In genomic region chr6:169341706-169342105, GRCh38 we compare ENCODE assay signal across 21 cellular contexts.
A peak's percentile ranks its signal among the peaks of the same experiment; 100 is the strongest.
DNase-seq lines count a peak whose midpoint lies in the region; ATAC-seq, FAIRE-seq and TF ChIP-seq lines count a peak whose summit lies in the region.
"Had no signal": no experiment of that assay in that cellular context is flagged by ENCODE, and none has a peak within 500 bp of the region (broad histone marks: within the 10 kb centered on the region; RNA-seq: fewer than 3 reads in every experiment).

No MANE protein-coding gene starts in this region.

- H3K27me3 ChIP-seq in bronchial epithelial cell (ENCODE audit: control insufficient read depth, insufficient read depth, low read length), result no peaks in the 10 kb centered on the region
- peaks cover 0 to 10% (median 0%) of the 10 kb centered on the region in 3 experiments for H3K27me3 ChIP-seq in neuronal stem cell (ENCODE audit: control insufficient read depth in 3 of 3, insufficient read depth in 3 of 3, low read depth in 1 of 3, low read length in 3 of 3)
- H3K27me3 ChIP-seq in effector memory CD4-positive, alpha-beta T cell (replicated peaks; ENCODE audit: control insufficient read depth, insufficient read depth, low read length, poor library complexity, severe bottlenecking), result no peaks in the 10 kb centered on the region

- no peak overlapping the region for H3K4me3 Mint-ChIP-seq in activated naive CD4-positive, alpha-beta T cell treated with anti-CD3 and anti-CD28 coated beads for 36 hours
- no peak overlapping the region for H3K4me3 Mint-ChIP-seq in osteocyte (ENCODE audit: unreplicated experiment)

- H3K4me2 ChIP-seq in neuronal stem cell (ENCODE audit: insufficient read depth, low read length, poor library complexity, severe bottlenecking), result no peak overlapping the region
- H3K4me2 ChIP-seq: SK-N-SH had no signal

- H3K4me3 ChIP-seq in bronchial epithelial cell (ENCODE audit: low read depth, low read length) (no peak overlapping the region), neuronal stem cell (ENCODE audit: low read length in 2 of 2) (peak overlapping the region in 1 of 2 donors; percentile 4)
- H3K4me3 ChIP-seq in effector memory CD4-positive, alpha-beta T cell (ENCODE audit: insufficient read depth, low read depth, low read length, poor library complexity, severe bottlenecking), result no peak overlapping the region
- H3K4me3 ChIP-seq: K562 had no signal

- H2AFZ ChIP-seq in neuronal stem cell (ENCODE audit: low read length), result no peak overlapping the region

- peak overlapping the region; percentile 15 for H3K18ac ChIP-seq in neuronal stem cell (ENCODE audit: low read length)

- no peak overlapping the region for H4K91ac ChIP-seq in neuronal stem cell (ENCODE audit: low read depth, low read length, poor library complexity)

- H3K4me1 Mint-ChIP-seq in activated naive CD4-positive, alpha-beta T cell treated with anti-CD3 and anti-CD28 coated beads for 36 hours (ENCODE audit: low read depth), result no peaks in the 10 kb centered on the region
- H3K4me1 Mint-ChIP-seq in osteocyte (ENCODE audit: unreplicated experiment), result peaks cover 22% of the 10 kb centered on the region

- no peak overlapping the region for H2BK5ac ChIP-seq in neuronal stem cell (ENCODE audit: low read length)

- peak; percentile 63 for ATAC-seq in esophagus mucosa
- ATAC-seq: K562, Panc1 had no signal

- no peak overlapping the region for H4K8ac ChIP-seq in neuronal stem cell (ENCODE audit: low read depth, low read length)

- peak; percentile 96 for DNase-seq in G401 (ENCODE audit: low spot score)
- no peak for DNase-seq in bronchial epithelial cell (ENCODE audit: low read depth)
- DNase-seq in neuronal stem cell (ENCODE audit: low spot score), result no peak
- DNase-seq in activated naive CD4-positive, alpha-beta T cell treated with anti-CD3 and anti-CD28 coated beads for 36 hours, result no peak
- DNase-seq in effector memory CD4-positive, alpha-beta T cell, result no peak
- DNase-seq in mucosa of gallbladder (ENCODE audit: low spot score), result no peak
- no peak for DNase-seq in osteocyte (ENCODE audit: extremely low spot score, unreplicated experiment)
- DNase-seq: DMS153, Kasumi-1, MV-4-11, NCI-H1105, NCI-H1436 treated with DMSO at 0.1 percent for 48 hours, NCI-H187 treated with DMSO at 0.1 percent for 48 hours, NCI-H2227 treated with DMSO at 0.1 percent for 48 hours, NCI-H69, SK-N-SH had no signal

- no peaks in the 10 kb centered on the region for H3K36me3 ChIP-seq in bronchial epithelial cell (ENCODE audit: control insufficient read depth, insufficient read depth, low read length)
- no peaks in the 10 kb centered on the region for H3K36me3 ChIP-seq in neuronal stem cell (replicated peaks in 1 of 2; ENCODE audit: control insufficient read depth in 2 of 2, insufficient read depth in 2 of 2, low read length in 2 of 2)
- H3K36me3 ChIP-seq in effector memory CD4-positive, alpha-beta T cell (ENCODE audit: control insufficient read depth, insufficient read depth, low read length), result no peaks in the 10 kb centered on the region

- TF ChIP-seq CTCF in bronchial epithelial cell (IDR thresholded peaks at IDR 0.05; ENCODE audit: insufficient read depth, low read length, severe bottlenecking) (no peak), osteocyte (IDR thresholded peaks at IDR 0.05) (no peak)

- H2BK15ac ChIP-seq in neuronal stem cell (ENCODE audit: low read length), result no peak overlapping the region

- no peak overlapping the region for H2BK12ac ChIP-seq in neuronal stem cell (ENCODE audit: low read length)

- intact Hi-C loops in activated naive CD4-positive, alpha-beta T cell treated with anti-CD3 and anti-CD28 coated beads for 36 hours (cut with micrococcal nuclease), result no loop called here

- H2BK120ac ChIP-seq in neuronal stem cell (ENCODE audit: low read depth, low read length), result no peak overlapping the region

- H2AK5ac ChIP-seq in neuronal stem cell (ENCODE audit: low read depth, low read length), result no peak overlapping the region

- FAIRE-seq in bronchial epithelial cell (lab: Jason Lieb, UNC), result peak; percentile 66
- FAIRE-seq: GM18507, H54, K562 had no signal

- no peak overlapping the region for H3K23ac ChIP-seq in neuronal stem cell (ENCODE audit: low read depth, low read length, poor library complexity)

- no peak overlapping the region for H3K27ac ChIP-seq in neuronal stem cell (replicated peaks; ENCODE audit: low read length)
- no peak overlapping the region for H3K27ac ChIP-seq in effector memory CD4-positive, alpha-beta T cell (ENCODE audit: insufficient read depth, low read length, poor library complexity, severe bottlenecking)

- no peak overlapping the region for H3K9ac ChIP-seq in neuronal stem cell (ENCODE audit: low read depth, low read length, poor library complexity)
- H3K9ac ChIP-seq: SK-N-SH had no signal

- no peaks in the 10 kb centered on the region for H3K9me3 ChIP-seq in neuronal stem cell (replicated peaks in 1 of 2; ENCODE audit: control insufficient read depth in 2 of 2, insufficient read depth in 1 of 2, low read depth in 1 of 2, low read length in 2 of 2)
- no peaks in the 10 kb centered on the region for H3K9me3 ChIP-seq in effector memory CD4-positive, alpha-beta T cell (ENCODE audit: control insufficient read depth, low read length)
- H3K9me3 ChIP-seq: SK-N-SH had no signal

- no peak overlapping the region for H3K14ac ChIP-seq in neuronal stem cell (ENCODE audit: low read length)

- no CpG with 5 or more reads among the region's 5 CpGs for WGBS in neuronal stem cell (ENCODE audit: extremely low coverage in 2 of 2, insufficient read length in 2 of 2, insufficient replicate concordance in 1 of 2), 2 donors

- no peaks in the 10 kb centered on the region for H3K79me1 ChIP-seq in neuronal stem cell (ENCODE audit: low read depth, low read length)

- in situ Hi-C loops in G401 (cut with HindIII; ENCODE audit: low sequenced_read_pairs), result no loop called here

- H3K4me1 ChIP-seq in neuronal stem cell (ENCODE audit: control insufficient read depth in 2 of 2, insufficient read depth in 1 of 2, low read depth in 1 of 2, low read length in 2 of 2), result peaks cover 0 to 3% of the 10 kb centered on the region in 2 donors
- H3K4me1 ChIP-seq in effector memory CD4-positive, alpha-beta T cell (ENCODE audit: control insufficient read depth, insufficient read depth, low read length, poor library complexity, severe bottlenecking), result no peaks in the 10 kb centered on the region

- no peaks in the 10 kb centered on the region for H3K9me3 Mint-ChIP-seq in activated naive CD4-positive, alpha-beta T cell treated with anti-CD3 and anti-CD28 coated beads for 36 hours
- H3K9me3 Mint-ChIP-seq in osteocyte (ENCODE audit: unreplicated experiment), result no peaks in the 10 kb centered on the region

- no peak overlapping the region for H3K4ac ChIP-seq in neuronal stem cell (ENCODE audit: low read length)

- no peaks in the 10 kb centered on the region for H3K36me3 Mint-ChIP-seq in activated naive CD4-positive, alpha-beta T cell treated with anti-CD3 and anti-CD28 coated beads for 36 hours (ENCODE audit: low read depth)
- no peaks in the 10 kb centered on the region for H3K36me3 Mint-ChIP-seq in osteocyte (ENCODE audit: unreplicated experiment)

- H3K27me3 Mint-ChIP-seq in activated naive CD4-positive, alpha-beta T cell treated with anti-CD3 and anti-CD28 coated beads for 36 hours (ENCODE audit: low read depth), result no peaks in the 10 kb centered on the region
- H3K27me3 Mint-ChIP-seq in osteocyte (ENCODE audit: unreplicated experiment), result peaks cover 6% of the 10 kb centered on the region

- H3K27ac Mint-ChIP-seq in activated naive CD4-positive, alpha-beta T cell treated with anti-CD3 and anti-CD28 coated beads for 36 hours, result no peak overlapping the region
- no peak overlapping the region for H3K27ac Mint-ChIP-seq in osteocyte (ENCODE audit: unreplicated experiment)

- CTCF ChIA-PET in activated naive CD4-positive, alpha-beta T cell treated with anti-CD3 and anti-CD28 coated beads for 36 hours (lab: Charles Lee), result no interaction called here
